In the genomic region with DNA sequence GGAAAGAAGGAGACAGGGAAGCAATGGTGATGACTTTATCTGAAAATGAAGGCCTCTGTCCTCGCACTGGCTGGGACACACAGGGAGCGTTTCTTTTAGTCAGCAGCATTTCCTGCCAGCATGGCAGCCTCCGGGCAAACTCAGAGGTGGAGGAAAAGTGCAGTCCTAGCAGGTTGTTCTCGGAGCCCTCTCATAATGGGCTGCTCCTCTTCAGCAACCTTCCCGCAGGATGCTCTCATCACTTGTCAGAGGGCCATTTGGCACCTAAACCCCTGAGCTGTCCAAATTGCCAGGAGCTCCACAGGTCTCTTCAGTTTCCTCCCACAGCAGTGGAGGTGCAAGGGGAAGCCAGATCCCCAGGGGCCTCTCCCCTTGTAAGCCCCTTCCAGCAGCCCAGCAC, we compare ENCODE assay signal across 18 cellular contexts. TPM values are rescaled to one million over a fixed set of nuclear protein-coding genes. Genes with fewer than 3 reads are reported as not detected.
DNase-seq lines count a peak whose midpoint lies in the region; ATAC-seq, FAIRE-seq and TF ChIP-seq lines count a peak whose summit lies in the region.
"Had no signal": no experiment of that assay in that cellular context is flagged by ENCODE, and none has a peak within 500 bp of the region (broad histone marks: within the 10 kb centered on the region; RNA-seq: fewer than 3 reads in every experiment).

No MANE protein-coding gene starts in this region.

- H3K4me1 Mint-ChIP-seq in activated CD8-positive, alpha-beta T cell treated with anti-CD3 and anti-CD28 coated beads for 36 hours (ENCODE audit: low read depth): peaks cover 42% of the 10 kb centered on the region
- peaks cover 14% of the 10 kb centered on the region for H3K4me1 Mint-ChIP-seq in endodermal cell

- CTCF ChIA-PET in activated CD8-positive, alpha-beta T cell treated with anti-CD3 and anti-CD28 coated beads for 36 hours (lab: Charles Lee): no interaction called here

- H3K4me3 ChIP-seq in keratinocyte (ENCODE audit: control insufficient read depth in 2 of 3, extremely low read depth in 1 of 3, insufficient read depth in 2 of 3, low read depth in 1 of 3, low read length in 3 of 3) (no peak overlapping the region), endodermal cell (ENCODE audit: low read length) (no peak overlapping the region), psoas muscle (no peak overlapping the region)
- H3K4me3 ChIP-seq: right lobe of liver had no signal

- intact Hi-C loops in activated CD8-positive, alpha-beta T cell treated with anti-CD3 and anti-CD28 coated beads for 36 hours (cut with micrococcal nuclease): no loop called here
- intact Hi-C loops in psoas muscle (cut with DNase I): no loop called here

- FAIRE-seq in keratinocyte (lab: Jason Lieb, UNC): peak; percentile 58
- FAIRE-seq: endothelial cell of umbilical vein had no signal

- H3K4me2 ChIP-seq in keratinocyte (ENCODE audit: control insufficient read depth, extremely low read depth, insufficient read depth, low read depth, low read length): peak overlapping the region; percentile 51

- H3K4me1 ChIP-seq in keratinocyte (ENCODE audit: control insufficient read depth, extremely low read depth, insufficient read depth, low read length) (peaks cover 37% of the 10 kb centered on the region), endodermal cell (ENCODE audit: control insufficient read depth, insufficient read depth, low read length) (no peaks in the 10 kb centered on the region), psoas muscle (no peaks in the 10 kb centered on the region)

- 80 to 87% methylated on average over 4 to 5 of the region's 5 CpGs for WGBS in endodermal cell (ENCODE audit: insufficient coverage in 1 of 2, insufficient read length in 1 of 2), 2 experiments
- 54 to 77% (median 74%) methylated on average over 5 of the region's 5 CpGs for WGBS in psoas muscle, 3 donors

- no peak overlapping the region for H3K27ac Mint-ChIP-seq in activated CD8-positive, alpha-beta T cell treated with anti-CD3 and anti-CD28 coated beads for 36 hours
- H3K27ac Mint-ChIP-seq in endodermal cell: no peak overlapping the region
- H3K27ac Mint-ChIP-seq: activated naive CD4-positive, alpha-beta T cell treated with anti-CD3 and anti-CD28 coated beads, Interleukin-2, amount 10 ng/mL, durations not matched to agents 7 days and 5 days; CD4-positive, alpha-beta memory T cell; H9; naive thymus-derived CD4-positive, alpha-beta T cell had no signal

- DNase-seq in CD1c-positive myeloid dendritic cell (ENCODE audit: extremely low spot score) (peak; percentile 10), ELF-1 (ENCODE audit: low read depth, low spot score) (peak; percentile 68), keratinocyte (ENCODE audit: low read depth, low spot score) (peak; percentile 5), endodermal cell (no peak), psoas muscle (no peak)
- peak; percentile 42 for DNase-seq in activated CD8-positive, alpha-beta T cell treated with anti-CD3 and anti-CD28 coated beads for 36 hours
- DNase-seq: activated naive CD4-positive, alpha-beta T cell treated with anti-CD3 and anti-CD28 coated beads, Interleukin-2, amount 10 ng/mL, durations not matched to agents 7 days and 5 days; CD4-positive, alpha-beta memory T cell; central memory CD4-positive, alpha-beta T cell; glutamatergic neuron; H9; NCI-H226; PC-3; right lobe of liver had no signal

- no peaks in the 10 kb centered on the region for H3K27me3 Mint-ChIP-seq in activated CD8-positive, alpha-beta T cell treated with anti-CD3 and anti-CD28 coated beads for 36 hours
- no peaks in the 10 kb centered on the region for H3K27me3 Mint-ChIP-seq in endodermal cell (ENCODE audit: insufficient read depth)
- H3K27me3 Mint-ChIP-seq: activated naive CD4-positive, alpha-beta T cell treated with anti-CD3 and anti-CD28 coated beads, Interleukin-2, amount 10 ng/mL, durations not matched to agents 7 days and 5 days; CD4-positive, alpha-beta memory T cell; naive thymus-derived CD4-positive, alpha-beta T cell had no signal

- no peaks in the 10 kb centered on the region for H3K9me1 ChIP-seq in keratinocyte (ENCODE audit: control insufficient read depth, extremely low read depth, insufficient read depth, low read length)

- no peak overlapping the region for H2AFZ ChIP-seq in keratinocyte (ENCODE audit: control insufficient read depth, low read length)

- H3K36me3 ChIP-seq in keratinocyte (ENCODE audit: control insufficient read depth in 2 of 2, extremely low read depth in 1 of 2, insufficient read depth in 2 of 2, low read length in 2 of 2) (no peaks in the 10 kb centered on the region), endodermal cell (ENCODE audit: control insufficient read depth, insufficient read depth, low read length) (no peaks in the 10 kb centered on the region), psoas muscle (ENCODE audit: insufficient read depth in 1 of 2, low read depth in 1 of 2) (no peaks in the 10 kb centered on the region)
- H3K36me3 ChIP-seq: right lobe of liver had no signal

- ATAC-seq in activated CD8-positive, alpha-beta T cell treated with anti-CD3 and anti-CD28 coated beads for 36 hours: peak; percentile 45
- ATAC-seq in HG02973 (IDR thresholded peaks at IDR 0.05; ENCODE audit: unreplicated experiment) (no peak), psoas muscle (no peak)
- ATAC-seq: naive thymus-derived CD4-positive, alpha-beta T cell; PC-3; right lobe of liver had no signal

- peaks cover 47% of the 10 kb centered on the region for H3K79me2 ChIP-seq in keratinocyte (ENCODE audit: control insufficient read depth, insufficient read depth, low read length)

- no peak overlapping the region for H3K4me3 Mint-ChIP-seq in activated CD8-positive, alpha-beta T cell treated with anti-CD3 and anti-CD28 coated beads for 36 hours
- no peak overlapping the region for H3K4me3 Mint-ChIP-seq in endodermal cell
- H3K4me3 Mint-ChIP-seq: activated naive CD4-positive, alpha-beta T cell treated with anti-CD3 and anti-CD28 coated beads, Interleukin-2, amount 10 ng/mL, durations not matched to agents 7 days and 5 days; CD4-positive, alpha-beta memory T cell; H9; naive thymus-derived CD4-positive, alpha-beta T cell had no signal

- H3K27ac ChIP-seq in keratinocyte (ENCODE audit: control insufficient read depth, insufficient read depth, low read length) (no peak overlapping the region), endodermal cell (ENCODE audit: low read depth, low read length) (no peak overlapping the region), psoas muscle (no peak overlapping the region)
- H3K27ac ChIP-seq: HL-60, right lobe of liver had no signal

- H3K9ac ChIP-seq in keratinocyte (ENCODE audit: control insufficient read depth, extremely low read depth, insufficient read depth, low read length): no peak overlapping the region
- no peak overlapping the region for H3K9ac ChIP-seq in endodermal cell (ENCODE audit: extremely low read depth, low read length, poor library complexity, severe bottlenecking)

- POLR2A ChIA-PET in activated CD8-positive, alpha-beta T cell treated with anti-CD3 and anti-CD28 coated beads for 36 hours (lab: Charles Lee): no interaction called here

- peaks cover 17% of the 10 kb centered on the region for H3K36me3 Mint-ChIP-seq in activated CD8-positive, alpha-beta T cell treated with anti-CD3 and anti-CD28 coated beads for 36 hours (ENCODE audit: low read depth)
- H3K36me3 Mint-ChIP-seq in endodermal cell (ENCODE audit: low read depth): peaks cover 2% of the 10 kb centered on the region

- dilution Hi-C loops in keratinocyte (cut with MboI; ENCODE audit: extremely low pct_ligation_motif_present, low sequenced_read_pairs): no loop called here

- no peaks in the 10 kb centered on the region for H4K20me1 ChIP-seq in keratinocyte (ENCODE audit: control insufficient read depth, extremely low read depth, insufficient read depth, low read length)

- no peak for TF ChIP-seq CTCF in activated CD8-positive, alpha-beta T cell treated with anti-CD3 and anti-CD28 coated beads for 36 hours (IDR thresholded peaks at IDR 0.05)
- no peak for TF ChIP-seq CTCF in keratinocyte (optimal IDR thresholded peaks at IDR 0.05 in 1 of 3, IDR thresholded peaks at IDR 0.05 in 1 of 3, conservative IDR thresholded peaks at IDR 0.05 in 1 of 3; ENCODE audit: extremely low read depth in 1 of 3, insufficient read depth in 2 of 3, low read length in 3 of 3)
- no peak for TF ChIP-seq CTCF in endodermal cell (conservative IDR thresholded peaks at IDR 0.05)
- no peak for TF ChIP-seq CTCF in psoas muscle (IDR thresholded peaks at IDR 0.05)

- no peaks in the 10 kb centered on the region for H3K9me3 Mint-ChIP-seq in activated CD8-positive, alpha-beta T cell treated with anti-CD3 and anti-CD28 coated beads for 36 hours
- no peaks in the 10 kb centered on the region for H3K9me3 Mint-ChIP-seq in endodermal cell
- H3K9me3 Mint-ChIP-seq: CD4-positive, alpha-beta memory T cell; H9; naive thymus-derived CD4-positive, alpha-beta T cell had no signal

- H3K9me3 ChIP-seq in keratinocyte (ENCODE audit: control insufficient read depth, low read depth, low read length): no peaks in the 10 kb centered on the region
- no peaks in the 10 kb centered on the region for H3K9me3 ChIP-seq in endodermal cell (ENCODE audit: control insufficient read depth, low read length)
- no peaks in the 10 kb centered on the region for H3K9me3 ChIP-seq in psoas muscle
- H3K9me3 ChIP-seq: right lobe of liver had no signal

- H3K27me3 ChIP-seq in keratinocyte (ENCODE audit: control insufficient read depth, extremely low read depth, insufficient read depth, low read length): no peaks in the 10 kb centered on the region
- no peaks in the 10 kb centered on the region for H3K27me3 ChIP-seq in endodermal cell (ENCODE audit: control insufficient read depth, insufficient read depth, low read length, poor library complexity, severe bottlenecking)
- no peaks in the 10 kb centered on the region for H3K27me3 ChIP-seq in psoas muscle (ENCODE audit: insufficient read depth in 3 of 3, low read length in 2 of 3)
- H3K27me3 ChIP-seq: right lobe of liver had no signal

RNA-seq across cellular contexts. Expression of a gene that starts 6.2 kb away (rescaled TPM):
- 10 to 100 TPM; 32.8 to 33.9 TPM for total RNA-seq in activated CD8-positive, alpha-beta T cell treated with anti-CD3 and anti-CD28 coated beads for 36 hours
- polyA plus RNA-seq in keratinocyte: 10.5 to 20.7 TPM (median 14.0 TPM) in 3 replicates
- polyA plus RNA-seq in keratinocyte (2011; ENCODE audit: low read depth): 7.3 TPM
- 10.2 and 15.7 TPM in 2 replicates for polyA plus RNA-seq in keratinocyte (2011; cell fraction: cytosol; rRNA removed)
- 8.6 and 11.3 TPM in 2 replicates for polyA plus RNA-seq in keratinocyte (2011; cell fraction: nucleus; rRNA removed)
- 11.1 and 16.7 TPM in 2 replicates for polyA plus RNA-seq in keratinocyte (2012; ENCODE audit: low replicate concordance)
- 4.3 to 12.8 TPM (median 5.0 TPM) in 3 replicates for polyA minus RNA-seq in keratinocyte
- 6.3 TPM for polyA minus RNA-seq in keratinocyte (2011; cell fraction: cytosol; rRNA and poly(A)+ RNA removed)
- polyA minus RNA-seq in keratinocyte (2011; cell fraction: nucleus; rRNA and poly(A)+ RNA removed): 7.0 and 15.6 TPM in 2 replicates
- total RNA-seq in endodermal cell: 10 to 100 TPM; 22.3 to 31.5 TPM
- 36.6 TPM for polyA plus RNA-seq in endodermal cell (2013, experiment 1 of 2)
- 31.7 TPM for polyA plus RNA-seq in endodermal cell (2013, experiment 2 of 2)
- 1 to 10 TPM; 2.3 to 7.1 (median 4.0) TPM for total RNA-seq in psoas muscle
- 1 to 10 TPM; 2.9 to 10.0 (median 4.9) TPM for polyA plus RNA-seq in psoas muscle

Comparison
In these comparisons a context has a peak if more than half of its experiments do, and no peak if none do; other contexts are left out.
1. DNase-seq: peak in CD1c-positive myeloid dendritic cell (single experiment), ELF-1 (single experiment), activated CD8-positive, alpha-beta T cell treated with anti-CD3 and anti-CD28 coated beads for 36 hours (single experiment) and keratinocyte (single experiment); none in endodermal cell (single experiment) and psoas muscle (0 of 2).